ENCODE assay signal across 8 cellular contexts in the genomic region with DNA sequence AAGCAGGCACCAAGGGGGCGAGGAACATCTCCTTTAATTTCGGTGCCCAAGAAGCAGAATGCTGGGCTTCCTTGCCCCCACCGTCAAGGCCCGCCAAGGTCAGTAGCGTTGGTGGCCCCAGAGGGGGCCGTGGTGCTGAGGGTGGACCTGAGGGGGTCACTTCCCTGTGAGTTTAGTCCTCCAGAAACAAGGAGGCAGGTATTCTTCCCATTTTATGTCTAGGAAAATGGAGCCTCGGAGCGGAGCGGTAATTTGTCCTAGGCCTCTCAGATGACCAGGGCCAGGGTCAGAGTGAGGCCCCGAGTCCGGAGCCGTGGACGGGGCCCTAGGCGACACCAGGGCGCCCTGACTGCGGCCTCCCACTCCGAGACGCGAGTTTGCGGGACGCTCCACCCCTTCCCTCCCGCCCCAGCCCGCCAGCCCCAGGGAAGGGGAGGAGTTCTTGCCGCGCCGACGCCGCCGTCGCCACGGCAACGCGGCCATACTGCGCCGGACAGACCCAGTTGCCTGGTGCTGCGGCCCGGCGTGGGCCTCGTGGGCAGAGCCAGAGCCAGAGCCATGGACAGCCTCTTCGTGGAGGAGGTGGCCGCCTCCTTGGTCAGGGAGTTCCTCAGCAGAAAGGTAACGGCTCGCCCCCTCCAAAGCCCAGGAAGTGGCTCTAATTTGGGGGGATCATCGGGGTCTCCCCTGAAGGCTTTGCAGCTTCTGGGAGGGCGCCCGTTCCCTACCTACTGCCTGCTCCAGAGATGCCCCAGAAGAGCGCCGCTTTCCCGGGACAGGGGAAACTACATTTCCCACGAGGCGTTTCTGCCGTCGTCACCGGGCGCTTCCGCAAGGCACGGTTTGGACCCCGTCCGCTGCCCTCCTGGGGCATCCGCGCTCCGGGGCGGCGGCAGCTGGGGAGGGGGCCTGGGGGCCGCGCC. TPM values are rescaled to one million over a fixed set of nuclear protein-coding genes. Genes with fewer than 3 reads are reported as not detected.
A peak's percentile ranks its signal among the peaks of the same experiment; 100 is the strongest.
DNase-seq lines count a peak whose midpoint lies in the region; ATAC-seq and TF ChIP-seq lines count a peak whose summit lies in the region.

A gene (plus strand): TSS at position 482 of the 923 bp plus-strand sequence. CDS start 77 bp downstream, at position 559.

- in situ Hi-C loops in Caki2 (cut with HindIII; ENCODE audit: low pct_unique_long_range_greater_than_20kb, low sequenced_read_pairs) = no loop called here

- H3K27ac ChIP-seq in neutrophil = no peak within 1 kb of the TSS

- H3K9me3 Mint-ChIP-seq in IgD-negative memory B cell = no peaks in the 10 kb centered on the region

- peak within 1 kb of the TSS; percentile 87 to 98 (median 91) for H3K4me3 Mint-ChIP-seq in IgD-negative memory B cell

- no peaks in the 10 kb centered on the region for H3K9me3 ChIP-seq in neutrophil

- peaks cover 6 to 11% of the 10 kb centered on the region in 2 experiments for H3K4me1 ChIP-seq in neutrophil (ENCODE audit: control insufficient read depth in 1 of 2, insufficient read depth in 1 of 2, low read depth in 1 of 2, low read length in 1 of 2)

- H3K27me3 ChIP-seq in neutrophil = peaks cover 6% of the 10 kb centered on the region

- no peaks in the 10 kb centered on the region for H3K36me3 Mint-ChIP-seq in IgD-negative memory B cell

- no peak for TF ChIP-seq CTCF in neutrophil (IDR thresholded peaks at IDR 0.05)

- peaks cover 0 to 7% (median 6%) of the 10 kb centered on the region in 3 donors for H3K4me1 Mint-ChIP-seq in IgD-negative memory B cell

- peak; percentile 84 for DNase-seq in Caki2 (ENCODE audit: low read depth)
- peak; percentile 82 for DNase-seq in SK-N-DZ (ENCODE audit: low spot score)
- DNase-seq in activated naive CD4-positive, alpha-beta T cell treated with anti-CD3 and anti-CD28 coated beads, Interleukin-2, amount 50 U/mL, for 16 hours = peak; percentile 74
- peak; percentile 89 for DNase-seq in germinal center (ENCODE audit: low spot score)
- peak; percentile 57 for DNase-seq in superior temporal gyrus (ENCODE audit: extremely low spot score)

- H3K4me3 ChIP-seq in neutrophil (ENCODE audit: low read depth in 1 of 2, low read length in 1 of 2) = peak within 1 kb of the TSS; percentile 60 to 67

- H3K36me3 ChIP-seq in neutrophil = no peaks in the 10 kb centered on the region

- ATAC-seq in GM21528 (IDR thresholded peaks at IDR 0.05; ENCODE audit: low FRiP score, unreplicated experiment) = peak; percentile 87

- peak within 1 kb of the TSS; percentile 2 to 64 (median 3) for H3K27ac Mint-ChIP-seq in IgD-negative memory B cell

- H3K27me3 Mint-ChIP-seq in IgD-negative memory B cell = no peaks in the 10 kb centered on the region

RNA-seq across cellular contexts. Expression of the gene that starts here (rescaled TPM):
- total RNA-seq in Caki2 (2014; rRNA removed; shearing (Covaris generic); ENCODE audit: low replicate concordance) = 3.6 and 4.0 TPM in 2 replicates
- polyA plus RNA-seq in IgD-negative memory B cell = 0.25 TPM
- 3.1 and 3.7 TPM in 2 replicates for polyA plus RNA-seq in SK-N-DZ (2014; cell fraction: cytosol; rRNA removed)
- polyA plus RNA-seq in SK-N-DZ (2014; cell fraction: nucleus; rRNA removed) = 3.0 and 4.3 TPM in 2 replicates
